In the genomic region with DNA sequence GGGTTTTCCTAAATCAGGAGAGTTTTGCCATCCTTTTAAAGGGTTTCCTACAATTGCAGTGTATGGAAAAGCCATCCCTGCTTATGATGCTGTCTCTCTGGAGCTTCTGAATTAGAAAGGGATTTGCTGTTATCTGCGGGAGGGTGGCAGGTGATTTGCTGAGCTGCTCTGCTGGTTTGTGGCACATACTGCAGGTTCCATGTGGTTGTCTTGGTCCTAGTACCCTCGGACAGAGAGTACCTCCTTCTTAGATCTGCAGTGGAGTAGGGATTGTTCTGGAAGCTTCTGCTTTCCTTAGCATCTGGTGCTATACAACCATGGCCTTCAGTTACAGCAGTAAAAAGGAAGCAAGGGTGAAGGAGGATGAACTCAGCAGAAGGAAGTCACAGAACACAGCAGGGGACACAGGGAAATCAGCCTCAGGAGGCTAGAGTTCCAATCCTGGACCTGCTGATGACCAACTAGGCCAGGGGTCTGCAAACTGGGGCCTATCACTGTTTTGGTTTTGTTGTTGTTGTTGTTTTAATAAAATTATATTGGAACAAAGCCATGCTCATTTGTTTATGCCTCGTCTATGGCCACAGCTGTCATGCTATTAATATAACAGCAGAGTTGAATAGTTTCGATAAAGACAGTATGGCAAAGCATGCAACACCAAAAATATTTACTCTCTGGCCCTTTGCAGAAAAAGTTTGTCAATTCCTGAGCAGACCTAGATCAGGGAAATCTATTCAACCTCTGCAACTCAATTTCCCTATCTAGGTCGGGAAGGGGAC, we compare ENCODE assay signal across 11 cellular contexts. TPM values are rescaled to one million over a fixed set of nuclear protein-coding genes. Genes with fewer than 3 reads are reported as not detected.
DNase-seq lines count a peak whose midpoint lies in the region; ATAC-seq, FAIRE-seq and TF ChIP-seq lines count a peak whose summit lies in the region.
"Had no signal": no experiment of that assay in that cellular context is flagged by ENCODE, and none has a peak within 500 bp of the region (broad histone marks: within the 10 kb centered on the region; RNA-seq: fewer than 3 reads in every experiment).

No MANE protein-coding gene starts in this region.

- H3K27me3 Mint-ChIP-seq in naive B cell, result no peaks in the 10 kb centered on the region

- no peaks in the 10 kb centered on the region for H3K36me3 ChIP-seq in RWPE2 (ENCODE audit: low read depth)

- H3K9me3 ChIP-seq in RWPE2 (ENCODE audit: severe bottlenecking), result no peaks in the 10 kb centered on the region

- peak; percentile 83 for FAIRE-seq in GM18507 (lab: Jason Lieb, UNC)
- FAIRE-seq: keratinocyte had no signal

- H3K36me3 Mint-ChIP-seq in naive B cell, result peaks cover 0 to 4% of the 10 kb centered on the region in 2 donors

- DNase-seq in GM18507 (ENCODE audit: extremely low spot score, insufficient read length, low read depth) (no peak), RWPE2 (ENCODE audit: low spot score) (peak; percentile 23), naive B cell (no peak), NCI-H524 (lab: John Stamatoyannopoulos, UW) (no peak), NCI-H1436 treated with DMSO at 0.1 percent for 48 hours (lab: John Stamatoyannopoulos, UW) (no peak), glomerular visceral epithelial cell (ENCODE audit: extremely low spot score) (no peak)
- DNase-seq: activated CD4-positive, alpha-beta T cell treated with anti-CD3 and anti-CD28 coated beads for 4 hours; NCI-H2081 had no signal

- peak; percentile 54 for ATAC-seq in HG02642 (IDR thresholded peaks at IDR 0.05; ENCODE audit: poor library complexity, unreplicated experiment)
- ATAC-seq in RWPE2 (ENCODE audit: low read depth), result no peak
- no peak for ATAC-seq in naive B cell (ENCODE audit: low read depth in 2 of 2)

- H3K27me3 ChIP-seq in RWPE2 (ENCODE audit: insufficient read depth, poor library complexity, severe bottlenecking), result no peaks in the 10 kb centered on the region

- H3K27ac Mint-ChIP-seq in naive B cell, result peak overlapping the region; percentile 33 to 100 (median 99)

- H3K9me3 Mint-ChIP-seq in naive B cell, result peaks cover 0 to 10% (median 0%) of the 10 kb centered on the region in 7 donors

- no peak overlapping the region for H3K27ac ChIP-seq in RWPE2 (ENCODE audit: poor library complexity, severe bottlenecking)
- H3K27ac ChIP-seq: RWPE1 had no signal

- peak overlapping the region; percentile 30 to 89 (median 76) for H3K4me3 Mint-ChIP-seq in naive B cell

- peaks cover 61 to 68% (median 65%) of the 10 kb centered on the region in 3 donors for H3K4me1 Mint-ChIP-seq in naive B cell

- no peak overlapping the region for H3K4me3 ChIP-seq in RWPE2 (ENCODE audit: severe bottlenecking)

- peaks cover 11% of the 10 kb centered on the region for H3K4me1 ChIP-seq in RWPE2 (ENCODE audit: insufficient read depth, poor library complexity, severe bottlenecking)

- TF ChIP-seq CTCF in RWPE2 (IDR thresholded peaks at IDR 0.05; ENCODE audit: poor library complexity, severe bottlenecking), result no peak

RNA-seq across cellular contexts. Expression of a gene that starts 39.5 kb away (rescaled TPM):
- 1 to 10 TPM; 5.1 to 9.6 (median 7.3) TPM for polyA plus RNA-seq in naive B cell (ENCODE audit: low read depth in 6 of 6)
